Comparison of ENCODE assay signal across 2 cellular contexts in genomic region chr5:7815757-7816534, GRCh38.
TF ChIP-seq lines count a peak whose summit lies in the region.

No MANE protein-coding gene starts in this region.

TF ChIP-seq in IMR-90, 13 proteins besides CTCF, POLR2A, EP300 and RAD21:
- TF ChIP-seq MAZ (IDR thresholded peaks at IDR 0.05; ENCODE audit: borderline replicate concordance, low read depth, low read length) (no peak), FOS (IDR thresholded peaks at IDR 0.05; ENCODE audit: low read depth, low read length) (no peak), SMC3 (IDR thresholded peaks at IDR 0.05; ENCODE audit: low read depth, low read length) (peak; percentile 33; the same call in 1 of the 2 replicates)
- TF ChIP-seq, protein P1, sequence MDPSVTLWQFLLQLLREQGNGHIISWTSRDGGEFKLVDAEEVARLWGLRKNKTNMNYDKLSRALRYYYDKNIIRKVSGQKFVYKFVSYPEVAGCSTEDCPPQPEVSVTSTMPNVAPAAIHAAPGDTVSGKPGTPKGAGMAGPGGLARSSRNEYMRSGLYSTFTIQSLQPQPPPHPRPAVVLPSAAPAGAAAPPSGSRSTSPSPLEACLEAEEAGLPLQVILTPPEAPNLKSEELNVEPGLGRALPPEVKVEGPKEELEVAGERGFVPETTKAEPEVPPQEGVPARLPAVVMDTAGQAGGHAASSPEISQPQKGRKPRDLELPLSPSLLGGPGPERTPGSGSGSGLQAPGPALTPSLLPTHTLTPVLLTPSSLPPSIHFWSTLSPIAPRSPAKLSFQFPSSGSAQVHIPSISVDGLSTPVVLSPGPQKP (IDR thresholded peaks at IDR 0.05; ENCODE audit: borderline replicate concordance, low read depth, low read length): no peak

TF ChIP-seq in SK-N-SH, 30 proteins besides CTCF, POLR2A, EP300 and RAD21:
- TF ChIP-seq TEAD4 (IDR thresholded peaks at IDR 0.05; ENCODE audit: borderline replicate concordance, insufficient read depth) (no peak), MEF2A (IDR thresholded peaks at IDR 0.05; ENCODE audit: borderline replicate concordance, low read depth) (no peak), TCF12 (IDR thresholded peaks at IDR 0.05) (no peak), SMC3 (IDR thresholded peaks at IDR 0.05; ENCODE audit: low read depth, low read length) (peak; percentile 37)
